Comparison of ENCODE assay signal across 6 cellular contexts in the genomic region with DNA sequence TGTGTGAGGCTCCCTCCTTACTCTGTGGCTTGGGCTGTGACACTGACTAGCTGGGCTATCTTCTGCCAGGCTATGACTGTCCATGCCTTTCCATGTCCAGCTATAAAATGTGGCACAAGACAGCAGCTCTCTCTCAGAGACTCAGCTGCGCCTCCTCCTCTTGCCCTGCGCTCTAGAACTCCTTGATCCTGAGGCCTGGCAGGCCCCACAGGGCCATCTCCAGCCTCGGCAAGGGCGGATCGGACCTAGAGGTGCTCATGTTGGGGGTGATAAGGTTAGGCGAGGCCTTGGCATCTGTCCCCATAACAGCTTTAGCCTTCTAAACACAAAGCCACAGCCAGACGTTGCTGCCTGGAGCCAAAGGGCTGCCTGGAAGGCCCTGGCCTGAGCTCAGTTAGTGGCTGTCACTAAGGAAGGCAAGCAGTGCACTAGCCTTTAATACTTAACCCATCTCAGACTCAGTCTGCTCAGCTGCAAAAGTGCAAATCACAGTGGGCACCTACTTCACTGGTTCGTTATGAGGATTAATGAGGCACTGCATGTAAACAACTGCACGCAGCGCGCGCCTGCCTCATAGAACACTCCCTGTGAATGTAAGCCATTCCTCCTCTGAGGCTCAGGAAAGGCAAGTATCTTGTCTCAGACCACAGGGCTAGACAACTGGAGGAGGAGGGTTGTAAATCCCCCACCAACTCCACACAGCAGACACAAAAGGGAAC. TPM values are rescaled to one million over a fixed set of nuclear protein-coding genes. Genes with fewer than 3 reads are reported as not detected.
A peak's percentile ranks its signal among the peaks of the same experiment; 100 is the strongest.
DNase-seq lines count a peak whose midpoint lies in the region; ATAC-seq and TF ChIP-seq lines count a peak whose summit lies in the region.

No MANE protein-coding gene starts in this region.

- H3K4me2 ChIP-seq in Karpas-422 (ENCODE audit: low read depth, low read length, poor library complexity, severe bottlenecking) (peak overlapping the region; percentile 87), neural cell (ENCODE audit: low read length) (peak overlapping the region; percentile 75)

- TF ChIP-seq RAD21 in neural cell (conservative IDR thresholded peaks at IDR 0.05), result no peak

- H3K4me1 ChIP-seq in Karpas-422 (ENCODE audit: low read length), result peaks cover 58% of the 10 kb centered on the region

- DNase-seq in Karpas-422 (peak; percentile 61), brain microvascular endothelial cell (peak; percentile 7), SKM-1 (lab: John Stamatoyannopoulos, UW; ENCODE audit: unreplicated experiment) (no peak), inferior parietal cortex (ENCODE audit: extremely low spot score) (no peak)

- H3K36me3 ChIP-seq in Karpas-422 (ENCODE audit: insufficient read depth, low read length) (peaks cover 33% of the 10 kb centered on the region; the same call in 1 of the 2 replicates), brain microvascular endothelial cell (replicated peaks) (peaks cover 13% of the 10 kb centered on the region), neural cell (ENCODE audit: insufficient read depth, low read length) (peaks cover 6% of the 10 kb centered on the region)

- peaks cover 33% of the 10 kb centered on the region for H4K20me1 ChIP-seq in Karpas-422 (ENCODE audit: insufficient read depth, low read depth, low read length)
- no peaks in the 10 kb centered on the region for H4K20me1 ChIP-seq in neural cell (ENCODE audit: insufficient read depth)

- in situ Hi-C loops in brain microvascular endothelial cell (cut with HindIII; ENCODE audit: low pct_ligation_motif_present, low sequenced_read_pairs), result no loop called here

- H2AFZ ChIP-seq in Karpas-422 (ENCODE audit: low read length) (no peak overlapping the region), neural cell (ENCODE audit: low read depth, low read length) (no peak overlapping the region)

- no peaks in the 10 kb centered on the region for H3K27me3 ChIP-seq in Karpas-422 (ENCODE audit: low read length)
- no peaks in the 10 kb centered on the region for H3K27me3 ChIP-seq in brain microvascular endothelial cell (replicated peaks)
- no peaks in the 10 kb centered on the region for H3K27me3 ChIP-seq in neural cell (ENCODE audit: insufficient read depth, low read depth, low read length)

- peak overlapping the region; percentile 89 for H3K27ac ChIP-seq in Karpas-422 (ENCODE audit: low read length)
- peak overlapping the region; percentile 85 for H3K27ac ChIP-seq in brain microvascular endothelial cell
- H3K27ac ChIP-seq in neural cell (ENCODE audit: low read length), result no peak overlapping the region

- H3K9me2 ChIP-seq in Karpas-422 (replicated peaks; ENCODE audit: insufficient read depth, low read length) (no peaks in the 10 kb centered on the region), neural cell (ENCODE audit: insufficient read depth, low read length) (no peaks in the 10 kb centered on the region)

- H3K9me3 ChIP-seq in Karpas-422 (ENCODE audit: low read length) (no peaks in the 10 kb centered on the region), neural cell (ENCODE audit: low read length) (no peaks in the 10 kb centered on the region)

- H3K9ac ChIP-seq in Karpas-422 (ENCODE audit: low read length) (peak overlapping the region; percentile 97), neural cell (ENCODE audit: low read length) (peak overlapping the region; percentile 81)

- TF ChIP-seq CTCF in brain microvascular endothelial cell (IDR thresholded peaks at IDR 0.05; ENCODE audit: low read depth, low read length, missing control alignments) (no peak), neural cell (IDR thresholded peaks at IDR 0.05; ENCODE audit: poor library complexity, severe bottlenecking) (no peak)

- peaks cover 90% of the 10 kb centered on the region for H3K79me2 ChIP-seq in Karpas-422 (ENCODE audit: low read length)
- H3K79me2 ChIP-seq in neural cell (replicated peaks; ENCODE audit: insufficient read depth, low read length), result peaks cover 52% of the 10 kb centered on the region

- no peak for ATAC-seq in GM18861 (IDR thresholded peaks at IDR 0.05; ENCODE audit: unreplicated experiment)

- H3F3A ChIP-seq in neural cell (ENCODE audit: insufficient read depth, low read length, poor library complexity, severe bottlenecking), result no peaks in the 10 kb centered on the region

- no peak for TF ChIP-seq EP300 in neural cell (conservative IDR thresholded peaks at IDR 0.05; ENCODE audit: poor library complexity, severe bottlenecking)

- H3K4me3 ChIP-seq in Karpas-422 (ENCODE audit: low read length), result peak overlapping the region; percentile 92
- H3K4me3 ChIP-seq in brain microvascular endothelial cell (ENCODE audit: low read depth, low read length), result peak overlapping the region; percentile 88
- H3K4me3 ChIP-seq in neural cell (ENCODE audit: low read length), result peak overlapping the region; percentile 76

TF ChIP-seq in neural cell, 6 proteins besides CTCF, POLR2A, EP300 and RAD21:
- no peak for TF ChIP-seq POLR2AphosphoS5 (IDR thresholded peaks at IDR 0.05)
- no peak for TF ChIP-seq EZH2 (IDR thresholded peaks at IDR 0.05; ENCODE audit: borderline replicate concordance, insufficient read depth, low read length, poor library complexity, severe bottlenecking)
- TF ChIP-seq SMC3 (conservative IDR thresholded peaks at IDR 0.05; ENCODE audit: poor library complexity), result no peak
- TF ChIP-seq MXI1 (conservative IDR thresholded peaks at IDR 0.05; ENCODE audit: poor library complexity, severe bottlenecking), result no peak
- TF ChIP-seq, protein P1, sequence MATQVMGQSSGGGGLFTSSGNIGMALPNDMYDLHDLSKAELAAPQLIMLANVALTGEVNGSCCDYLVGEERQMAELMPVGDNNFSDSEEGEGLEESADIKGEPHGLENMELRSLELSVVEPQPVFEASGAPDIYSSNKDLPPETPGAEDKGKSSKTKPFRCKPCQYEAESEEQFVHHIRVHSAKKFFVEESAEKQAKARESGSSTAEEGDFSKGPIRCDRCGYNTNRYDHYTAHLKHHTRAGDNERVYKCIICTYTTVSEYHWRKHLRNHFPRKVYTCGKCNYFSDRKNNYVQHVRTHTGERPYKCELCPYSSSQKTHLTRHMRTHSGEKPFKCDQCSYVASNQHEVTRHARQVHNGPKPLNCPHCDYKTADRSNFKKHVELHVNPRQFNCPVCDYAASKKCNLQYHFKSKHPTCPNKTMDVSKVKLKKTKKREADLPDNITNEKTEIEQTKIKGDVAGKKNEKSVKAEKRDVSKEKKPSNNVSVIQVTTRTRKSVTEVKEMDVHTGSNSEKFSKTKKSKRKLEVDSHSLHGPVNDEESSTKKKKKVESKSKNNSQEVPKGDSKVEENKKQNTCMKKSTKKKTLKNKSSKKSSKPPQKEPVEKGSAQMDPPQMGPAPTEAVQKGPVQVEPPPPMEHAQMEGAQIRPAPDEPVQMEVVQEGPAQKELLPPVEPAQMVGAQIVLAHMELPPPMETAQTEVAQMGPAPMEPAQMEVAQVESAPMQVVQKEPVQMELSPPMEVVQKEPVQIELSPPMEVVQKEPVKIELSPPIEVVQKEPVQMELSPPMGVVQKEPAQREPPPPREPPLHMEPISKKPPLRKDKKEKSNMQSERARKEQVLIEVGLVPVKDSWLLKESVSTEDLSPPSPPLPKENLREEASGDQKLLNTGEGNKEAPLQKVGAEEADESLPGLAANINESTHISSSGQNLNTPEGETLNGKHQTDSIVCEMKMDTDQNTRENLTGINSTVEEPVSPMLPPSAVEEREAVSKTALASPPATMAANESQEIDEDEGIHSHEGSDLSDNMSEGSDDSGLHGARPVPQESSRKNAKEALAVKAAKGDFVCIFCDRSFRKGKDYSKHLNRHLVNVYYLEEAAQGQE (IDR thresholded peaks at IDR 0.05; ENCODE audit: borderline replicate concordance), result no peak
- TF ChIP-seq TAF1 (IDR thresholded peaks at IDR 0.05; ENCODE audit: low read depth), result no peak

RNA-seq across cellular contexts. Expression of a gene that starts 1.2 kb away (rescaled TPM):
- 116 and 144 TPM in 2 replicates for total RNA-seq in Karpas-422 (2014; rRNA removed; shearing (Covaris generic); ENCODE audit: low replicate concordance)
- 32.6 and 38.5 TPM in 2 replicates for polyA plus RNA-seq in neural cell
- 38.9 and 60.4 TPM in 2 replicates for polyA minus RNA-seq in neural cell

RNA-seq across cellular contexts. Expression of a gene that starts 2.0 kb away (rescaled TPM):
- 217 and 263 TPM in 2 replicates for total RNA-seq in Karpas-422 (2014; rRNA removed; shearing (Covaris generic); ENCODE audit: low replicate concordance)
- polyA plus RNA-seq in neural cell, result 185 and 195 TPM in 2 replicates
- polyA minus RNA-seq in neural cell, result 161 and 186 TPM in 2 replicates

RNA-seq across cellular contexts. Expression of a gene that starts 39.1 kb away (rescaled TPM):
- 3.6 and 6.9 TPM in 2 replicates for total RNA-seq in Karpas-422 (2014; rRNA removed; shearing (Covaris generic); ENCODE audit: low replicate concordance)
- 12.2 and 18.3 TPM in 2 replicates for polyA plus RNA-seq in neural cell
- 5.4 and 5.9 TPM in 2 replicates for polyA minus RNA-seq in neural cell

RNA-seq across cellular contexts. Expression of a gene that starts 49.2 kb away (rescaled TPM):
- 28.6 and 36.4 TPM in 2 replicates for total RNA-seq in Karpas-422 (2014; rRNA removed; shearing (Covaris generic); ENCODE audit: low replicate concordance)
- polyA plus RNA-seq in neural cell, result 5.4 and 6.4 TPM in 2 replicates
- polyA minus RNA-seq in neural cell, result 4.1 and 4.6 TPM in 2 replicates

RNA-seq across cellular contexts. Expression of a gene that starts 58.6 kb away (rescaled TPM):
- total RNA-seq in Karpas-422 (2014; rRNA removed; shearing (Covaris generic); ENCODE audit: low replicate concordance), result 0.19 and 1.3 TPM in 2 replicates
- 0.12 and 0.38 TPM in 2 replicates for polyA plus RNA-seq in neural cell
- 0.46 and 0.49 TPM in 2 replicates for polyA minus RNA-seq in neural cell

Comparison
In these comparisons a context has a peak if more than half of its experiments do, and no peak if none do; other contexts are left out.
1. DNase-seq: peak in Karpas-422 (single experiment) and brain microvascular endothelial cell (single experiment); none in SKM-1 (single experiment) and inferior parietal cortex (single experiment).
2. Peak in every context shown above with its lines, with median percentiles within 50 percentile points of each other: H3K4me3 ChIP-seq.